Comparison of ENCODE assay signal across 22 cellular contexts in the genomic region with DNA sequence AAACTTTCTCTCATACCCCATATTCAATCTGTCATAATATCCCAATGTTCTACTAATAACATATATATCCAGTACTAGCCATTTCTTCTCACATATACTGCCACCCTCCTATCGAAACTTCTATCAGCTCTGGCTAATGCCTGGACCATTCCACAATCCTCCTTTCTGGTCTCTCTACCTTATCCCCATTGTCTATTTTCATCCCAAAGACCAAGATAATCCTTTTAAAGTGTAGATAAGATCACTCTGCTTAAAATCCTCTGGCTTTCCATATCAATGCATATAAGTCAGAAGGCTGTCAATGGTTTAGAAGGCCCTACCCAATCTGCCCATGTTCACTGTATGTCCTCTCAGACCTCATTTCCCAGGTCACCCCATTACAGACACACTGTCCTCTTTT.
"Had no signal": no experiment of that assay in that cellular context is flagged by ENCODE, and none has a peak within 500 bp of the region (broad histone marks: within the 10 kb centered on the region; RNA-seq: fewer than 3 reads in every experiment).

No MANE protein-coding gene starts in this region.

- H3K27ac ChIP-seq: HL-60, KMS-11, RWPE1 had no signal

- H3K27me3 Mint-ChIP-seq: IgD-negative memory B cell had no signal

- H3K9ac ChIP-seq: KMS-11 had no signal

- DNase-seq: MV-4-11, NCI-H1048, NCI-H1105, NCI-H1417, NCI-H1436 treated with DMSO at 0.1 percent for 48 hours, NCI-H1694, NCI-H187 treated with DMSO at 0.1 percent for 48 hours, NCI-H2029 treated with DMSO at 0.1 percent for 48 hours, NCI-H2171 treated with DMSO at 0.1 percent for 48 hours, NCI-H345, NCI-H446 treated with DMSO at 0.1 percent for 48 hours, NCI-H510A treated with DMSO at 0.1 percent for 48 hours, NCI-H526, PC-3, SHP77, SW 1271 had no signal

- H3K4me2 ChIP-seq: KMS-11 had no signal

- H3K4me3 Mint-ChIP-seq: IgD-negative memory B cell had no signal

- H3K4me3 ChIP-seq: K562 had no signal

- ATAC-seq: K562, Panc1, PC-3 had no signal
